ENCODE assay signal across 13 cellular contexts in genomic region chr1:67401443-67401842, GRCh38.
"Had no signal": no experiment of that assay in that cellular context is flagged by ENCODE, and none has a peak within 500 bp of the region (broad histone marks: within the 10 kb centered on the region; RNA-seq: fewer than 3 reads in every experiment).

No MANE protein-coding gene starts in this region.

- H2AFZ ChIP-seq: parathyroid adenoma had no signal

- H3K36me3 ChIP-seq: cardiac muscle cell had no signal

- H3K27ac ChIP-seq: cardiac muscle cell, esophagus squamous epithelium, parathyroid adenoma had no signal

- H3K9me3 ChIP-seq: esophagus squamous epithelium had no signal

- H3K27me3 Mint-ChIP-seq: activated CD4-positive, alpha-beta T cell treated with anti-CD3 and anti-CD28 coated beads, Interleukin-2, amount 10 ng/mL, durations not matched to agents 7 days and 5 days; stimulated activated memory B cell treated with anti-CD40 and anti-IgM and Interleukin-4, amounts not matched to agents 10 μg/mL and 1 μg/mL and 100 μg/mL, for 72 hours had no signal

- H3K4me3 ChIP-seq: cardiac muscle cell, esophagus squamous epithelium, smooth muscle cell had no signal

- FAIRE-seq: frontal cortex had no signal

- DNase-seq: activated CD4-positive, alpha-beta T cell treated with anti-CD3 and anti-CD28 coated beads, Interleukin-2, amount 10 ng/mL, durations not matched to agents 7 days and 5 days; activated CD4-positive, CD25-positive, alpha-beta regulatory T cell; activated gamma-delta T cell; esophagus squamous epithelium; islet precursor cell; left ventricle myocardium superior; trophoblast cell had no signal

- H3K4me3 Mint-ChIP-seq: activated CD4-positive, alpha-beta T cell treated with anti-CD3 and anti-CD28 coated beads, Interleukin-2, amount 10 ng/mL, durations not matched to agents 7 days and 5 days; stimulated activated memory B cell treated with anti-CD40 and anti-IgM and Interleukin-4, amounts not matched to agents 10 μg/mL and 1 μg/mL and 100 μg/mL, for 72 hours; T-helper 1 cell treated with Interleukin-12 subunit alpha and Interleukin-12 subunit beta and Interleukin-4 antibody, amounts not matched to agents 30 μg/mL and 1 μg/mL, for 36 hours had no signal

- H3K27me3 ChIP-seq: esophagus squamous epithelium had no signal

- H3K4me2 ChIP-seq: smooth muscle cell had no signal

- H3K4me1 Mint-ChIP-seq: stimulated activated memory B cell treated with anti-CD40 and anti-IgM and Interleukin-4, amounts not matched to agents 10 μg/mL and 1 μg/mL and 100 μg/mL, for 72 hours had no signal

- H3K79me2 ChIP-seq: parathyroid adenoma had no signal

- H3K9ac ChIP-seq: parathyroid adenoma had no signal

- H3K9me3 Mint-ChIP-seq: activated CD4-positive, alpha-beta T cell treated with anti-CD3 and anti-CD28 coated beads, Interleukin-2, amount 10 ng/mL, durations not matched to agents 7 days and 5 days; stimulated activated memory B cell treated with anti-CD40 and anti-IgM and Interleukin-4, amounts not matched to agents 10 μg/mL and 1 μg/mL and 100 μg/mL, for 72 hours; T-helper 1 cell treated with Interleukin-12 subunit alpha and Interleukin-12 subunit beta and Interleukin-4 antibody, amounts not matched to agents 30 μg/mL and 1 μg/mL, for 36 hours had no signal

- H3K27ac Mint-ChIP-seq: activated CD4-positive, alpha-beta T cell treated with anti-CD3 and anti-CD28 coated beads, Interleukin-2, amount 10 ng/mL, durations not matched to agents 7 days and 5 days; stimulated activated memory B cell treated with anti-CD40 and anti-IgM and Interleukin-4, amounts not matched to agents 10 μg/mL and 1 μg/mL and 100 μg/mL, for 72 hours had no signal

- ATAC-seq: left ventricle myocardium superior; stimulated activated memory B cell treated with anti-CD40 and anti-IgM and Interleukin-4, amounts not matched to agents 10 μg/mL and 1 μg/mL and 100 μg/mL, for 72 hours had no signal
